1 cellular context compared by ENCODE assay signal in the genomic region with DNA sequence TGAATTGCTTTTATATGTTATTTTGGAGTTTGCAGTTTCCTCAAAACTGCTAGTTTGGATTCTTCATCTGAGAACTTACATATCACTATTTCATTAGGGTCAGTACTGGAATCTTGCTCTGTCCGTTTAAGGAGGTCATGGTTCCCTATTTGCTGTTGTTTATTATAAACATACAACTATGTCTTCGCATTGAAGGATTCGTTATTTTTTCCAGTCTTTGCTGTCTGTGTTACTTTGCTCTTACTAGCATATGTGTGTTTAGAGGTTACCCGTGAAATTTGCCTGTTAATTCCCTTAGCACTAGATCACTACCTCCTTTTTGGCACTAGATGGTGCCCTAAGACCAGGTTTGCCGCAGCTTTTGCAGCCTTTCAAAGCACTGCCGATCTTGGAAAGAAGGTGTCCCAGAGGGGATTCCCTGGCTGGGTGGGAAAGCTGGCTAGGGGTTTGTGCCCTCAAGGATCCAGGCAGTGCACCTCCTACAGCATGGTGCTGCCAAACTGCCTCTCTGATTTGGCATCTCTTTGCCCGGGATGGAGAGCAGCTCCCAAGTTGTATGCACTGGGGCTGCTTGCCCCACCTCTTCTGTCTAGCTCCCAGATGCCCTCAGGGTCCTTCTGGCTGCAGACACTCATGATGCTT.
A peak's percentile ranks its signal among the peaks of the same experiment; 100 is the strongest.
TF ChIP-seq lines count a peak whose summit lies in the region.

No MANE protein-coding gene starts in this region.

TF ChIP-seq in H1, 55 proteins besides CTCF, POLR2A, EP300 and RAD21:
- TF ChIP-seq CREB1 (IDR thresholded peaks at IDR 0.05) = no peak
- TF ChIP-seq, protein P1, sequence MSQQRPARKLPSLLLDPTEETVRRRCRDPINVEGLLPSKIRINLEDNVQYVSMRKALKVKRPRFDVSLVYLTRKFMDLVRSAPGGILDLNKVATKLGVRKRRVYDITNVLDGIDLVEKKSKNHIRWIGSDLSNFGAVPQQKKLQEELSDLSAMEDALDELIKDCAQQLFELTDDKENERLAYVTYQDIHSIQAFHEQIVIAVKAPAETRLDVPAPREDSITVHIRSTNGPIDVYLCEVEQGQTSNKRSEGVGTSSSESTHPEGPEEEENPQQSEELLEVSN (IDR thresholded peaks at IDR 0.05) = 0 out of 2 replicates have a peak, but pooled peaks have one; percentile 16
